Comparison of ENCODE assay signal across 8 cellular contexts in the genomic region with DNA sequence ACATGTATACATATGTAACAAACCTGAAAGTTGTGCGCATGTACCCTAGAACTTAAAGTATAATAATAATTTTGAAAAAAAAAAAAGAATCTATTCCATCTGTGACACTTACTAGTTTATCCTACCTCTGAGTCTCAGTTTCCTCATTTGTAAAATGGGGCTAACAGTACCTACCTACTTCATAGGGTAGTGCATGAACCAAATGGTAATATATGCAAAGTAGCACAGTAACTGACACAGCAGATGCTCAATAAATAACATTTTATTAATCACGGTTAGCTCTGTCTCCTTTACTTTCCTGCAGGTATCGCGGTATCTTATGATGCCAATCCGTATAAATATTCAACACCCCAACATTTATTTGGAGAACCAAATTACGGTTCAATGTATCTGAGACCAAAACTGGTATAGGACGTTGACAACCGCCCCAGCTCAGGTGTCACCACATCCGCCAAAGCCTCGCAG. TPM values are rescaled to one million over a fixed set of nuclear protein-coding genes. Genes with fewer than 3 reads are reported as not detected.
DNase-seq lines count a peak whose midpoint lies in the region; ATAC-seq lines count a peak whose summit lies in the region.

No MANE protein-coding gene starts in this region.

- H3K36me3 ChIP-seq in neuron (ENCODE audit: insufficient read depth, low read length) = no peaks in the 10 kb centered on the region

- H3K9me3 ChIP-seq in neuron (ENCODE audit: low read length) = peaks cover 1% of the 10 kb centered on the region

- peak overlapping the region; percentile 95 for H3K4me3 Mint-ChIP-seq in activated naive CD4-positive, alpha-beta T cell treated with anti-CD3 and anti-CD28 coated beads, Interleukin-2, amount 50 U/mL, for 24 hours
- peak overlapping the region; percentile 100 for H3K4me3 Mint-ChIP-seq in dendritic cell treated with granulocyte-macrophage colony-stimulating factor and Interleukin-4, amounts not matched to agents 40 ng/mL and 50 ng/mL, for 4 days

- H3K9me3 Mint-ChIP-seq in activated naive CD4-positive, alpha-beta T cell treated with anti-CD3 and anti-CD28 coated beads, Interleukin-2, amount 50 U/mL, for 24 hours = no peaks in the 10 kb centered on the region
- no peaks in the 10 kb centered on the region for H3K9me3 Mint-ChIP-seq in dendritic cell treated with granulocyte-macrophage colony-stimulating factor and Interleukin-4, amounts not matched to agents 40 ng/mL and 50 ng/mL, for 4 days

- intact Hi-C loops in dendritic cell treated with granulocyte-macrophage colony-stimulating factor and Interleukin-4, amounts not matched to agents 40 ng/mL and 50 ng/mL, for 4 days (cut with micrococcal nuclease) = loop anchor here (5.0 kb wide), 1 partner anchor 122 kb away; no protein-coding TSS in a partner anchor

- peaks cover 2% of the 10 kb centered on the region for H3K27me3 ChIP-seq in neuron (ENCODE audit: insufficient read depth, low read length)

- peak overlapping the region; percentile 69 for H3K4me3 ChIP-seq in neuron (ENCODE audit: low read length)

- peak overlapping the region; percentile 99 for H3K27ac Mint-ChIP-seq in activated naive CD4-positive, alpha-beta T cell treated with anti-CD3 and anti-CD28 coated beads, Interleukin-2, amount 50 U/mL, for 24 hours
- peak overlapping the region; percentile 100 for H3K27ac Mint-ChIP-seq in dendritic cell treated with granulocyte-macrophage colony-stimulating factor and Interleukin-4, amounts not matched to agents 40 ng/mL and 50 ng/mL, for 4 days

- H3K4me1 Mint-ChIP-seq in activated naive CD4-positive, alpha-beta T cell treated with anti-CD3 and anti-CD28 coated beads, Interleukin-2, amount 50 U/mL, for 24 hours = peaks cover 52% of the 10 kb centered on the region
- H3K4me1 Mint-ChIP-seq in dendritic cell treated with granulocyte-macrophage colony-stimulating factor and Interleukin-4, amounts not matched to agents 40 ng/mL and 50 ng/mL, for 4 days (ENCODE audit: low read depth) = peaks cover 59% of the 10 kb centered on the region

- ATAC-seq in GM18870 (IDR thresholded peaks at IDR 0.05; ENCODE audit: unreplicated experiment) (no peak), GM21390 (IDR thresholded peaks at IDR 0.05; ENCODE audit: unreplicated experiment) (no peak)

- peaks cover 2% of the 10 kb centered on the region for H3K4me1 ChIP-seq in neuron (ENCODE audit: insufficient read depth, low read length)

- no peaks in the 10 kb centered on the region for H3K27me3 Mint-ChIP-seq in activated naive CD4-positive, alpha-beta T cell treated with anti-CD3 and anti-CD28 coated beads, Interleukin-2, amount 50 U/mL, for 24 hours
- H3K27me3 Mint-ChIP-seq in dendritic cell treated with granulocyte-macrophage colony-stimulating factor and Interleukin-4, amounts not matched to agents 40 ng/mL and 50 ng/mL, for 4 days = no peaks in the 10 kb centered on the region

- no peak for DNase-seq in activated naive CD4-positive, alpha-beta T cell treated with anti-CD3 and anti-CD28 coated beads, Interleukin-2, amount 50 U/mL, for 16 hours
- DNase-seq in LHCN-M2 (ENCODE audit: low read depth) = peak; percentile 47
- no peak for DNase-seq in NCI-H1048 (lab: John Stamatoyannopoulos, UW)

- H3K36me3 Mint-ChIP-seq in activated naive CD4-positive, alpha-beta T cell treated with anti-CD3 and anti-CD28 coated beads, Interleukin-2, amount 50 U/mL, for 24 hours = peaks cover 2% of the 10 kb centered on the region
- peaks cover 30% of the 10 kb centered on the region for H3K36me3 Mint-ChIP-seq in dendritic cell treated with granulocyte-macrophage colony-stimulating factor and Interleukin-4, amounts not matched to agents 40 ng/mL and 50 ng/mL, for 4 days (ENCODE audit: low read depth)

- H2AFZ ChIP-seq in neuron (ENCODE audit: low read depth, low read length) = peak overlapping the region; percentile 57

RNA-seq across cellular contexts. Expression of gene TMED10, which starts 0.7 kb away (rescaled TPM):
- total RNA-seq in LHCN-M2 (2014; rRNA removed) = 313 and 322 TPM in 2 replicates
- polyA plus RNA-seq in LHCN-M2 (2012) = 217 TPM

RNA-seq across cellular contexts. Expression of gene NEK9, which starts 48.9 kb away (rescaled TPM):
- 37.9 and 38.7 TPM in 2 replicates for total RNA-seq in LHCN-M2 (2014; rRNA removed)
- 38.0 TPM for polyA plus RNA-seq in LHCN-M2 (2012)
